In genomic region chr5:132417010-132417439, GRCh38 we compare ENCODE assay signal across 13 cellular contexts. TPM values are rescaled to one million over a fixed set of nuclear protein-coding genes. Genes with fewer than 3 reads are reported as not detected.
DNase-seq lines count a peak whose midpoint lies in the region; ATAC-seq and TF ChIP-seq lines count a peak whose summit lies in the region.
"Had no signal": no experiment of that assay in that cellular context is flagged by ENCODE, and none has a peak within 500 bp of the region (broad histone marks: within the 10 kb centered on the region; RNA-seq: fewer than 3 reads in every experiment).

No MANE protein-coding gene starts in this region.

- peaks cover 46% of the 10 kb centered on the region for H3K36me3 Mint-ChIP-seq in activated CD4-positive, alpha-beta T cell treated with anti-CD3 and anti-CD28 coated beads for 36 hours (ENCODE audit: low read depth)
- H3K36me3 Mint-ChIP-seq in central memory CD8-positive, alpha-beta T cell (ENCODE audit: insufficient read depth), result peaks cover 45% of the 10 kb centered on the region
- H3K36me3 Mint-ChIP-seq in activated naive CD4-positive, alpha-beta T cell treated with anti-CD3 and anti-CD28 coated beads, Interleukin-2, amount 10 ng/mL, durations not matched to agents 7 days and 5 days, result peaks cover 63% of the 10 kb centered on the region

- peak overlapping the region; percentile 58 for H3K27ac Mint-ChIP-seq in activated CD4-positive, alpha-beta T cell treated with anti-CD3 and anti-CD28 coated beads for 36 hours
- H3K27ac Mint-ChIP-seq in central memory CD8-positive, alpha-beta T cell (ENCODE audit: low read depth), result peak overlapping the region; percentile 98
- no peak overlapping the region for H3K27ac Mint-ChIP-seq in activated naive CD4-positive, alpha-beta T cell treated with anti-CD3 and anti-CD28 coated beads, Interleukin-2, amount 10 ng/mL, durations not matched to agents 7 days and 5 days
- H3K27ac Mint-ChIP-seq: H9 had no signal

- no peak for DNase-seq in activated CD4-positive, alpha-beta T cell treated with anti-CD3 and anti-CD28 coated beads for 36 hours
- DNase-seq in activated CD4-positive, alpha-beta T cell treated with anti-CD3 and anti-CD28 coated beads for 48 hours, result no peak
- DNase-seq in central memory CD8-positive, alpha-beta T cell (ENCODE audit: low spot score in 2 of 2), result no peak
- DNase-seq in lower lobe of right lung (no peak), suprapubic skin (ENCODE audit: low spot score in 2 of 2) (no peak), NCI-H69 (lab: John Stamatoyannopoulos, UW) (no peak), SIG-M5 (lab: John Stamatoyannopoulos, UW) (no peak)
- DNase-seq in activated naive CD4-positive, alpha-beta T cell treated with anti-CD3 and anti-CD28 coated beads, Interleukin-2, amount 10 ng/mL, durations not matched to agents 7 days and 5 days, result no peak
- DNase-seq: activated CD4-positive, CD25-positive, alpha-beta regulatory T cell; H9; NCI-H510A treated with DMSO at 0.1 percent for 48 hours had no signal

- CTCF ChIA-PET in activated CD4-positive, alpha-beta T cell treated with anti-CD3 and anti-CD28 coated beads for 36 hours (lab: Charles Lee), result interaction anchor here (0.6 to 2.8 kb wide), 8 partner anchors 22 to 584 kb away, joined by 3 to 11 read pairs (median 4); no protein-coding TSS in a partner anchor
- CTCF ChIA-PET in activated naive CD4-positive, alpha-beta T cell treated with anti-CD3 and anti-CD28 coated beads, Interleukin-2, amount 10 ng/mL, durations not matched to agents 7 days and 5 days (lab: Charles Lee), result interaction anchor here (0.7 to 2.3 kb wide), 5 partner anchors 8 to 84 kb away, joined by 3 to 7 read pairs (median 4); partner anchors contain the start of gene IRF1

- H3K4me3 Mint-ChIP-seq in activated CD4-positive, alpha-beta T cell treated with anti-CD3 and anti-CD28 coated beads for 36 hours, result no peak overlapping the region
- peak overlapping the region; percentile 75 for H3K4me3 Mint-ChIP-seq in central memory CD8-positive, alpha-beta T cell
- H3K4me3 Mint-ChIP-seq in activated naive CD4-positive, alpha-beta T cell treated with anti-CD3 and anti-CD28 coated beads, Interleukin-2, amount 10 ng/mL, durations not matched to agents 7 days and 5 days, result no peak overlapping the region
- H3K4me3 Mint-ChIP-seq: H9; stimulated activated naive CD8-positive, alpha-beta T cell treated with anti-CD3 and anti-CD28 coated beads, Interleukin-15, Interleukin-2, amounts not matched to agents 100 ng/mL and 50 ng/mL, for 24 hours had no signal

- TF ChIP-seq CTCF in lower lobe of right lung (IDR thresholded peaks at IDR 0.05) (no peak), suprapubic skin (IDR thresholded peaks at IDR 0.05) (no peak)

- no peaks in the 10 kb centered on the region for H3K27me3 ChIP-seq in lower lobe of right lung (ENCODE audit: low read depth)
- no peaks in the 10 kb centered on the region for H3K27me3 ChIP-seq in suprapubic skin
- H3K27me3 ChIP-seq: body of pancreas had no signal

- H3K9me3 ChIP-seq in lower lobe of right lung, result no peaks in the 10 kb centered on the region
- H3K9me3 ChIP-seq in suprapubic skin, result no peaks in the 10 kb centered on the region
- H3K9me3 ChIP-seq: body of pancreas had no signal

- intact Hi-C loops in activated CD4-positive, alpha-beta T cell treated with anti-CD3 and anti-CD28 coated beads for 36 hours (cut with DNase I, micrococcal nuclease), result loop anchor here in 1 of 2 experiments (10.0 kb wide), 1 partner anchor 548 kb away; the partner anchor contains the start of gene AFF4
- intact Hi-C loops in lower lobe of right lung (cut with DNase I), result no loop called here

- peaks cover 83% of the 10 kb centered on the region for H3K4me1 Mint-ChIP-seq in activated CD4-positive, alpha-beta T cell treated with anti-CD3 and anti-CD28 coated beads for 36 hours
- peaks cover 89% of the 10 kb centered on the region for H3K4me1 Mint-ChIP-seq in central memory CD8-positive, alpha-beta T cell
- H3K4me1 Mint-ChIP-seq in activated naive CD4-positive, alpha-beta T cell treated with anti-CD3 and anti-CD28 coated beads, Interleukin-2, amount 10 ng/mL, durations not matched to agents 7 days and 5 days, result peaks cover 94% of the 10 kb centered on the region

- TF ChIP-seq EP300 in suprapubic skin (IDR thresholded peaks at IDR 0.05), result no peak

- POLR2A ChIA-PET in activated CD4-positive, alpha-beta T cell treated with anti-CD3 and anti-CD28 coated beads for 36 hours (lab: Charles Lee), result interaction anchor here (2.8 kb wide), 1 partner anchor 62 kb away, joined by 14 read pairs; no protein-coding TSS in a partner anchor

- peak overlapping the region; percentile 59 for H3K27ac ChIP-seq in lower lobe of right lung
- peak overlapping the region; percentile 40 for H3K27ac ChIP-seq in suprapubic skin

- H3K9me3 Mint-ChIP-seq in activated CD4-positive, alpha-beta T cell treated with anti-CD3 and anti-CD28 coated beads for 36 hours (ENCODE audit: low read depth), result peaks cover 3% of the 10 kb centered on the region
- H3K9me3 Mint-ChIP-seq in central memory CD8-positive, alpha-beta T cell, result no peaks in the 10 kb centered on the region
- H3K9me3 Mint-ChIP-seq in activated naive CD4-positive, alpha-beta T cell treated with anti-CD3 and anti-CD28 coated beads, Interleukin-2, amount 10 ng/mL, durations not matched to agents 7 days and 5 days, result no peaks in the 10 kb centered on the region
- H3K9me3 Mint-ChIP-seq: H9; stimulated activated naive CD8-positive, alpha-beta T cell treated with anti-CD3 and anti-CD28 coated beads, Interleukin-15, Interleukin-2, amounts not matched to agents 100 ng/mL and 50 ng/mL, for 24 hours had no signal

- peaks cover 96% of the 10 kb centered on the region for H3K4me1 ChIP-seq in lower lobe of right lung
- H3K4me1 ChIP-seq in suprapubic skin, result peaks cover 90% of the 10 kb centered on the region

- peaks cover 8% of the 10 kb centered on the region for H3K36me3 ChIP-seq in lower lobe of right lung
- H3K36me3 ChIP-seq in suprapubic skin, result no peaks in the 10 kb centered on the region

- no peaks in the 10 kb centered on the region for H3K27me3 Mint-ChIP-seq in activated CD4-positive, alpha-beta T cell treated with anti-CD3 and anti-CD28 coated beads for 36 hours
- no peaks in the 10 kb centered on the region for H3K27me3 Mint-ChIP-seq in central memory CD8-positive, alpha-beta T cell
- H3K27me3 Mint-ChIP-seq in activated naive CD4-positive, alpha-beta T cell treated with anti-CD3 and anti-CD28 coated beads, Interleukin-2, amount 10 ng/mL, durations not matched to agents 7 days and 5 days, result no peaks in the 10 kb centered on the region
- H3K27me3 Mint-ChIP-seq: stimulated activated naive CD8-positive, alpha-beta T cell treated with anti-CD3 and anti-CD28 coated beads, Interleukin-15, Interleukin-2, amounts not matched to agents 100 ng/mL and 50 ng/mL, for 24 hours had no signal

- WGBS in suprapubic skin, result 75% methylated on average over 6 of the region's 6 CpGs

- ATAC-seq in activated CD4-positive, alpha-beta T cell treated with anti-CD3 and anti-CD28 coated beads for 36 hours, result no peak
- no peak for ATAC-seq in central memory CD8-positive, alpha-beta T cell (replicated peaks; ENCODE audit: extremely low read depth, poor library complexity, severe bottlenecking)
- no peak for ATAC-seq in lower lobe of right lung
- ATAC-seq: body of pancreas had no signal

- TF ChIP-seq POLR2A in suprapubic skin (IDR thresholded peaks at IDR 0.05), result no peak

- H3K4me3 ChIP-seq in lower lobe of right lung, result no peak overlapping the region
- no peak overlapping the region for H3K4me3 ChIP-seq in suprapubic skin
- H3K4me3 ChIP-seq: body of pancreas had no signal

RNA-seq across cellular contexts. Expression of gene SLC22A5, which starts 47.5 kb away (rescaled TPM):
- 1 to 10 TPM; 3.7 to 4.9 TPM for total RNA-seq in activated CD4-positive, alpha-beta T cell treated with anti-CD3 and anti-CD28 coated beads for 36 hours
- total RNA-seq in lower lobe of right lung (12.6 TPM), suprapubic skin (10 to 100 TPM; 23.2 to 36.6 (median 26.3) TPM)
